10 cellular contexts compared by ENCODE assay signal in genomic region chr7:44280993-44281721, GRCh38. TPM values are rescaled to one million over a fixed set of nuclear protein-coding genes. Genes with fewer than 3 reads are reported as not detected.
A peak's percentile ranks its signal among the peaks of the same experiment; 100 is the strongest.
DNase-seq lines count a peak whose midpoint lies in the region; ATAC-seq and TF ChIP-seq lines count a peak whose summit lies in the region.
"Had no signal": no experiment of that assay in that cellular context is flagged by ENCODE, and none has a peak within 500 bp of the region (broad histone marks: within the 10 kb centered on the region; RNA-seq: fewer than 3 reads in every experiment).

No MANE protein-coding gene starts in this region.

- ATAC-seq in GM18909 (IDR thresholded peaks at IDR 0.05; ENCODE audit: poor library complexity, unreplicated experiment) = no peak

- H3K4me3 Mint-ChIP-seq in chondrocyte (ENCODE audit: unreplicated experiment) = no peak overlapping the region

- no peaks in the 10 kb centered on the region for H3K36me3 Mint-ChIP-seq in chondrocyte (ENCODE audit: low read depth)

- peaks cover 0 to 5% of the 10 kb centered on the region in 2 donors for H3K27me3 ChIP-seq in tibial artery

- H3K27ac Mint-ChIP-seq in chondrocyte (ENCODE audit: unreplicated experiment) = no peak overlapping the region

- intact Hi-C loops in tibial artery (cut with DNase I; ENCODE audit: low total_unique reads) = no loop called here

- H3K27ac ChIP-seq in tibial artery = no peak overlapping the region

- peak; percentile 47 for DNase-seq in activated CD8-positive, alpha-beta memory T cell treated with anti-CD3 and anti-CD28 coated beads for 24 hours
- DNase-seq in activated CD8-positive, alpha-beta memory T cell treated with anti-CD3 and anti-CD28 coated beads, Interleukin-2, amount 50 U/mL, for 4 hours = no peak
- DNase-seq in chondrocyte (ENCODE audit: low spot score) (peak; percentile 90), mesenteric fat pad (ENCODE audit: low spot score) (peak; percentile 77), tibial artery (peak; percentile 9 to 61), SHP77 (lab: John Stamatoyannopoulos, UW) (no peak), COR-L47 (lab: John Stamatoyannopoulos, UW) (no peak)
- DNase-seq: ACHN, SIG-M5 had no signal

- no peaks in the 10 kb centered on the region for H3K4me1 Mint-ChIP-seq in chondrocyte (ENCODE audit: low read depth)

- H3K27me3 Mint-ChIP-seq in chondrocyte (ENCODE audit: low read depth) = peaks cover 1% of the 10 kb centered on the region

- H3K4me3 ChIP-seq in tibial artery = no peak overlapping the region

- no peaks in the 10 kb centered on the region for H3K9me3 Mint-ChIP-seq in chondrocyte (ENCODE audit: low read depth)

- peaks cover 0 to 3% (median 0%) of the 10 kb centered on the region in 4 donors for H3K4me1 ChIP-seq in tibial artery

- no peaks in the 10 kb centered on the region for H3K36me3 ChIP-seq in tibial artery

- no peaks in the 10 kb centered on the region for H3K9me3 ChIP-seq in tibial artery

- TF ChIP-seq CTCF in chondrocyte (IDR thresholded peaks at IDR 0.05) (no peak), tibial artery (IDR thresholded peaks at IDR 0.05) (no peak)

RNA-seq across cellular contexts. Expression of gene CAMK2B, which starts 44.2 kb away (rescaled TPM):
- 0.27 to 0.82 TPM (median 0.48 TPM) in 3 replicates for total RNA-seq in chondrocyte
- total RNA-seq in mesenteric fat pad = 1.2 TPM

Comparison
In these comparisons a context has a peak if more than half of its experiments do, and no peak if none do; other contexts are left out.
1. DNase-seq: peak in activated CD8-positive, alpha-beta memory T cell treated with anti-CD3 and anti-CD28 coated beads for 24 hours (single experiment), chondrocyte (single experiment), mesenteric fat pad (single experiment) and tibial artery (2 of 2); none in activated CD8-positive, alpha-beta memory T cell treated with anti-CD3 and anti-CD28 coated beads, Interleukin-2, amount 50 U/mL, for 4 hours (single experiment), SHP77 (0 of 2) and COR-L47 (single experiment).